In the genomic region with DNA sequence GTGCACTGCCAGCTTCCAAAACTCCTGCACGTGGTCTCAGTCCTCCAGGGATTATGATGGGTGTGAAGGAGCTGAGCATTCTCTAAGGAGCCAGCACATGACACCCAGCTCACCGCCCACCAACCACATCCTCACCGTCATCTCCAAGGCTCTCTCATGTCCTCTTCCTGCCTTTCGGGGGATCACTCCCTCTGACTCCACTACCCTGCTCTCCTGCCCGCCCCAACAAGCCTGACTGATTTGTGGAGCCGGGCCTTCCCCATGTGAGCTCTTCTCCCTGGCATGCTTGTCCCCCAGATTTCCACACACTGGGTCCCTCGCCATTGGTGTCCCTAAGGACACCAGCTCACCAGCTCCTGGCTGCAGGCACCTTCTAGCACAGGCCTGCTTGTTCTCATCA, we compare ENCODE assay signal across 17 cellular contexts. TPM values are rescaled to one million over a fixed set of nuclear protein-coding genes. Genes with fewer than 3 reads are reported as not detected.
"Had no signal": no experiment of that assay in that cellular context is flagged by ENCODE, and none has a peak within 500 bp of the region (broad histone marks: within the 10 kb centered on the region; RNA-seq: fewer than 3 reads in every experiment).

No MANE protein-coding gene starts in this region.

- H3K4me3 Mint-ChIP-seq: activated naive CD4-positive, alpha-beta T cell treated with anti-CD3 and anti-CD28 coated beads, Interleukin-2, amount 50 U/mL, for 24 hours had no signal

- H3K27ac Mint-ChIP-seq: activated naive CD4-positive, alpha-beta T cell treated with anti-CD3 and anti-CD28 coated beads, Interleukin-2, amount 50 U/mL, for 24 hours had no signal

- H3K9me3 ChIP-seq: body of pancreas, uterus had no signal

- H3K4me3 ChIP-seq: body of pancreas, uterus had no signal

- H3K36me3 ChIP-seq: uterus had no signal

- H3K4me1 ChIP-seq: uterus had no signal

- ATAC-seq: body of pancreas; left cardiac atrium; naive thymus-derived CD8-positive, alpha-beta T cell; stimulated activated naive CD8-positive, alpha-beta T cell treated with anti-CD3 and anti-CD28 coated beads, Interleukin-15, Interleukin-2, amounts not matched to agents 100 U/mL and 50 U/mL, for 24 hours had no signal

- H3K36me3 Mint-ChIP-seq: activated naive CD4-positive, alpha-beta T cell treated with anti-CD3 and anti-CD28 coated beads, Interleukin-2, amount 50 U/mL, for 24 hours; naive thymus-derived CD8-positive, alpha-beta T cell had no signal

- H3K27me3 ChIP-seq: body of pancreas, uterus had no signal

- DNase-seq: activated CD4-positive, alpha-beta T cell treated with anti-CD3 and anti-CD28 coated beads for 4 hours; activated T-cell treated with anti-CD3 and anti-CD28 coated beads, Interleukin-2, amount 50 U/mL, for 1 hour; body of pancreas; central memory CD4-positive, alpha-beta T cell; cortex of kidney; effector memory CD4-positive, alpha-beta T cell; left cardiac atrium; occipital lobe; stimulated activated CD4-positive, alpha-beta T cell treated with anti-CD3 and anti-CD28 coated beads, Interleukin-4, amount 100 ng/mL, for 1 hour; stimulated activated CD8-positive, alpha-beta memory T cell treated with anti-CD3 and anti-CD28 coated beads, Interleukin-4, amount 100 ng/mL, for 48 hours; stimulated activated naive CD8-positive, alpha-beta T cell treated with anti-CD3 and anti-CD28 coated beads, Interleukin-15, Interleukin-2, amounts not matched to agents 100 U/mL and 50 U/mL, for 24 hours; T-helper 9 cell; uterus had no signal

- H3K27ac ChIP-seq: uterus, VCaP had no signal

- H3K9me3 Mint-ChIP-seq: activated naive CD4-positive, alpha-beta T cell treated with anti-CD3 and anti-CD28 coated beads, Interleukin-2, amount 50 U/mL, for 24 hours had no signal

RNA-seq across cellular contexts. Expression of a gene that starts 1.9 kb away (rescaled TPM):
- total RNA-seq: naive thymus-derived CD8-positive, alpha-beta T cell; temporal lobe had no signal
- polyA plus RNA-seq: naive thymus-derived CD8-positive, alpha-beta T cell had no signal
